Comparison of ENCODE assay signal across 13 cellular contexts in genomic region chr13:112721198-112722104, GRCh38. TPM values are rescaled to one million over a fixed set of nuclear protein-coding genes. Genes with fewer than 3 reads are reported as not detected.
A peak's percentile ranks its signal among the peaks of the same experiment; 100 is the strongest.
DNase-seq lines count a peak whose midpoint lies in the region; ATAC-seq and TF ChIP-seq lines count a peak whose summit lies in the region.
"Had no signal": no experiment of that assay in that cellular context is flagged by ENCODE, and none has a peak within 500 bp of the region (broad histone marks: within the 10 kb centered on the region; RNA-seq: fewer than 3 reads in every experiment).

No MANE protein-coding gene starts in this region.

- CTCF ChIA-PET in CD4-positive, alpha-beta T cell (lab: Charles Lee), result no interaction called here
- CTCF ChIA-PET in WTC11 (lab: Charles Lee) (no interaction called here), GM10248 (lab: Yijun Ruan, JAX) (no interaction called here)

- H3K79me2 ChIP-seq in osteoblast (ENCODE audit: insufficient read depth, low read length), result no peaks in the 10 kb centered on the region

- POLR2A ChIA-PET in CD4-positive, alpha-beta T cell (lab: Charles Lee), result no interaction called here
- POLR2A ChIA-PET in WTC11 (lab: Charles Lee), result no interaction called here
- POLR2A ChIA-PET in GM10248 (lab: Yijun Ruan, JAX), result no interaction called here

- 64% methylated on average over 26 of the region's 26 CpGs for WGBS in right cardiac atrium

- intact Hi-C loops in CD4-positive, alpha-beta T cell (cut with DNase I, micrococcal nuclease), result no loop called here
- intact Hi-C loops in right cardiac atrium (cut with DNase I), result no loop called here

- DNase-seq in CD4-positive, alpha-beta T cell, result no peak
- DNase-seq in WTC11 (ENCODE audit: low spot score), result no peak
- peak in 1 of 3 donors; percentile 73 for DNase-seq in right cardiac atrium
- DNase-seq in osteoblast (ENCODE audit: insufficient read length, low spot score, missing footprints), result peak; percentile 78
- no peak for DNase-seq in GM10248 (ENCODE audit: extremely low spot score)
- DNase-seq in stimulated activated naive CD4-positive, alpha-beta T cell treated with Interleukin-2 at 50 U/mL for 16 hours (lab: John Stamatoyannopoulos, UW), result no peak
- no peak for DNase-seq in glutamatergic neuron
- DNase-seq in NCI-H748 (lab: John Stamatoyannopoulos, UW; ENCODE audit: unreplicated experiment), result no peak
- DNase-seq: activated CD4-positive, alpha-beta T cell treated with anti-CD3 and anti-CD28 coated beads, Interleukin-2, amount 10 ng/mL, durations not matched to agents 7 days and 5 days; gastrocnemius medialis; NCI-H1417; RPMI8226; stimulated activated CD4-positive, alpha-beta T cell treated with anti-CD3 and anti-CD28 coated beads, Interleukin-12 subunit alpha, Interleukin-12 subunit beta, amount 100 ng/mL, for 4 hours had no signal

- H3K4me1 ChIP-seq in right cardiac atrium (ENCODE audit: control insufficient read depth, insufficient read depth, low read length) (peaks cover 11% of the 10 kb centered on the region), osteoblast (ENCODE audit: insufficient read depth, low read length) (peaks cover 5% of the 10 kb centered on the region)

- no peak overlapping the region for H3K27ac ChIP-seq in CD4-positive, alpha-beta T cell (ENCODE audit: low read depth, low read length)
- H3K27ac ChIP-seq in right cardiac atrium (ENCODE audit: low read length) (peak overlapping the region; percentile 32), osteoblast (ENCODE audit: low read depth, low read length) (no peak overlapping the region)

- H2AFZ ChIP-seq in osteoblast (ENCODE audit: low read length), result no peak overlapping the region

- peaks cover 53% of the 10 kb centered on the region for H3K4me1 Mint-ChIP-seq in CD4-positive, alpha-beta T cell (ENCODE audit: low read depth)
- H3K4me1 Mint-ChIP-seq in WTC11, result peaks cover 93% of the 10 kb centered on the region
- H3K4me1 Mint-ChIP-seq in glutamatergic neuron (ENCODE audit: low read depth, unreplicated experiment), result peaks cover 15% of the 10 kb centered on the region

- H3K4me3 ChIP-seq in right cardiac atrium (ENCODE audit: low read length) (no peak overlapping the region), osteoblast (ENCODE audit: insufficient read depth, low read length) (no peak overlapping the region)
- H3K4me3 ChIP-seq: gastrocnemius medialis had no signal

- H4K20me1 ChIP-seq in osteoblast (ENCODE audit: insufficient read depth, low read length), result peaks cover 16% of the 10 kb centered on the region

- ATAC-seq in CD4-positive, alpha-beta T cell (ENCODE audit: poor library complexity), result no peak
- no peak for ATAC-seq in WTC11
- peak in 1 of 2 donors; percentile 6 for ATAC-seq in right cardiac atrium
- ATAC-seq: gastrocnemius medialis had no signal

- H3K36me3 Mint-ChIP-seq in CD4-positive, alpha-beta T cell (ENCODE audit: low read depth), result peaks cover 9% of the 10 kb centered on the region
- H3K36me3 Mint-ChIP-seq in WTC11 (peaks cover 19% of the 10 kb centered on the region), glutamatergic neuron (ENCODE audit: unreplicated experiment) (peaks cover 13% of the 10 kb centered on the region)

- H3K27me3 Mint-ChIP-seq in CD4-positive, alpha-beta T cell, result no peaks in the 10 kb centered on the region
- H3K27me3 Mint-ChIP-seq in WTC11 (ENCODE audit: low read depth) (no peaks in the 10 kb centered on the region), glutamatergic neuron (ENCODE audit: unreplicated experiment) (peaks cover 6% of the 10 kb centered on the region)
- H3K27me3 Mint-ChIP-seq: activated CD4-positive, alpha-beta T cell treated with anti-CD3 and anti-CD28 coated beads, Interleukin-2, amount 10 ng/mL, durations not matched to agents 7 days and 5 days had no signal

- TF ChIP-seq CTCF in CD4-positive, alpha-beta T cell (IDR thresholded peaks at IDR 0.05), result no peak
- TF ChIP-seq CTCF in WTC11 (IDR thresholded peaks at IDR 0.05), result no peak
- no peak for TF ChIP-seq CTCF in osteoblast (IDR thresholded peaks at IDR 0.05; ENCODE audit: extremely low read depth, low read depth, low read length)
- TF ChIP-seq CTCF in GM10248 (IDR thresholded peaks at IDR 0.05; ENCODE audit: control extremely low read depth, extremely low read depth, low read depth, missing control alignments), result no peak
- no peak for TF ChIP-seq CTCF in glutamatergic neuron (IDR thresholded peaks at IDR 0.05; ENCODE audit: partially characterized antibody, unreplicated experiment)

- H3K4me3 Mint-ChIP-seq in CD4-positive, alpha-beta T cell, result no peak overlapping the region
- no peak overlapping the region for H3K4me3 Mint-ChIP-seq in WTC11
- no peak overlapping the region for H3K4me3 Mint-ChIP-seq in glutamatergic neuron (ENCODE audit: unreplicated experiment)
- H3K4me3 Mint-ChIP-seq: activated CD4-positive, alpha-beta T cell treated with anti-CD3 and anti-CD28 coated beads, Interleukin-2, amount 10 ng/mL, durations not matched to agents 7 days and 5 days had no signal

- H3K27ac Mint-ChIP-seq in CD4-positive, alpha-beta T cell, result peak overlapping the region; percentile 8
- peak overlapping the region; percentile 89 for H3K27ac Mint-ChIP-seq in WTC11
- H3K27ac Mint-ChIP-seq in glutamatergic neuron (ENCODE audit: unreplicated experiment), result no peak overlapping the region
- H3K27ac Mint-ChIP-seq: activated CD4-positive, alpha-beta T cell treated with anti-CD3 and anti-CD28 coated beads, Interleukin-2, amount 10 ng/mL, durations not matched to agents 7 days and 5 days had no signal

- no peaks in the 10 kb centered on the region for H3K9me3 Mint-ChIP-seq in CD4-positive, alpha-beta T cell
- H3K9me3 Mint-ChIP-seq in WTC11 (no peaks in the 10 kb centered on the region), glutamatergic neuron (ENCODE audit: unreplicated experiment) (peaks cover 1% of the 10 kb centered on the region)
- H3K9me3 Mint-ChIP-seq: activated CD4-positive, alpha-beta T cell treated with anti-CD3 and anti-CD28 coated beads, Interleukin-2, amount 10 ng/mL, durations not matched to agents 7 days and 5 days had no signal

- no peaks in the 10 kb centered on the region for H3K27me3 ChIP-seq in CD4-positive, alpha-beta T cell (ENCODE audit: control insufficient read depth, insufficient read depth, low read length)
- H3K27me3 ChIP-seq in right cardiac atrium (ENCODE audit: control insufficient read depth, insufficient read depth) (no peaks in the 10 kb centered on the region), osteoblast (ENCODE audit: insufficient read depth, low read length) (no peaks in the 10 kb centered on the region)
- H3K27me3 ChIP-seq: gastrocnemius medialis had no signal

- H3K9me3 ChIP-seq in CD4-positive, alpha-beta T cell (ENCODE audit: control insufficient read depth, low read length), result no peaks in the 10 kb centered on the region
- no peaks in the 10 kb centered on the region for H3K9me3 ChIP-seq in right cardiac atrium (ENCODE audit: control insufficient read depth, low read length)
- H3K9me3 ChIP-seq in osteoblast (ENCODE audit: low read depth, low read length), result no peaks in the 10 kb centered on the region
- H3K9me3 ChIP-seq: gastrocnemius medialis had no signal

- H3K4me2 ChIP-seq in osteoblast (ENCODE audit: insufficient read depth, low read length), result no peak overlapping the region

- H3K36me3 ChIP-seq in osteoblast (ENCODE audit: insufficient read depth, low read length), result no peaks in the 10 kb centered on the region
- H3K36me3 ChIP-seq: gastrocnemius medialis had no signal

TF ChIP-seq in WTC11, 78 proteins besides CTCF, POLR2A, EP300 and RAD21:
- TF ChIP-seq GABPB1 (CRISPR knock-in tag; IDR thresholded peaks at IDR 0.05) (0 out of 2 replicates have a peak, but pooled peaks have one; percentile 44), RELA (CRISPR knock-in tag; IDR thresholded peaks at IDR 0.05; ENCODE audit: borderline replicate concordance) (no peak)

RNA-seq across cellular contexts. Expression of gene ATP11A, which starts 31.6 kb away (rescaled TPM):
- 10 to 100 TPM; 56.7 to 66.8 TPM for total RNA-seq in CD4-positive, alpha-beta T cell
- total RNA-seq in WTC11 (2021) (100 to 133 TPM (median 126 TPM) in 3 replicates), right cardiac atrium (100 to 1,000 TPM in 1 of 4 donors, 10 to 100 TPM in 3; 53.7 to 100 (median 87.8) TPM), osteoblast (7.6 and 7.7 TPM in 2 replicates), glutamatergic neuron (ENCODE audit: unreplicated experiment) (127 TPM)
- 19.5 TPM for polyA plus RNA-seq in right cardiac atrium
